26 cellular contexts compared by ENCODE assay signal in the genomic region with DNA sequence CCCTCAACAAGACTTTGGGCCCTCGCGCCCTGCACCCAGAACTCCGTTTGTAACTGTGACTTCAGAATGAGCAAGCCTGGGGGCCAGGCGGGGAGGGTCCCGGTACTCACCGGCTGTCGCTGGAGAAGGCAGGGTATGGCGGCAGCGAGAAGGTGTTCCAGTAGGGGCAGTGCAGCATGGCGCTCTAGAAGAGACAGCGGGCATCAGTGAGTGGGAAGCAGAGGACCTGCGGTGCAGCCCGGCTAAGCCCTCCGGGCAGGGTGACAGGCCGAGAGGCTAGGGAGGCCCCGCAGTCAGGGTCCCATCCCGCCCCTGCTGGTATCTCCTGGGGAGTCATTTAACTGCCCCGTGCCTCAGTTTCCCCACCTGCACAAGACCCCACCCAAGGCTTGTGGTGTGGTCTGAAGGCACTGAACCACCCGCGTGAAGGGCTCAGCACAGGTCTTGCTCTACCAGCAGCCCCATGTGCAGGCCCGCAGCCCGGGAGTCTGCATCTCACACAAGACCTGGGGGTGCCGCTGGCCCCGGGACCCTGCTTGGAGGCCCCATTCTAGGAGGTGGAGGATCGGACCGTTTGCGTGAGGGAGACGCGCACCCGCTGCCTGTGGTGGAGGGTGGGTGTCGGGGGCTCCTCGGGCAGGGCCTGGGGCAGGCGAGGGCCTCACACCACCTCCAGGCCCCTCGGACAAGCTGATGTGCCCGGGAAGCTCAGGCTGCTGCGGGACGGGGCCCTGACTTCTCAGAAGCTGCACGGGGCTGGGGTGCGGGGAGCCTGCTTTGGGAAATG. TPM values are rescaled to one million over a fixed set of nuclear protein-coding genes. Genes with fewer than 3 reads are reported as not detected.
DNase-seq lines count a peak whose midpoint lies in the region; ATAC-seq, FAIRE-seq and TF ChIP-seq lines count a peak whose summit lies in the region.
"Had no signal": no experiment of that assay in that cellular context is flagged by ENCODE, and none has a peak within 500 bp of the region (broad histone marks: within the 10 kb centered on the region; RNA-seq: fewer than 3 reads in every experiment).

No MANE protein-coding gene starts in this region.

- ATAC-seq in upper lobe of left lung (ENCODE audit: low FRiP score in 2 of 2), result no peak
- ATAC-seq: GM12878, HCT116 had no signal

- H3K36me3 Mint-ChIP-seq in endodermal cell (ENCODE audit: low read depth) (peaks cover 26% of the 10 kb centered on the region), mesothelial cell of epicardium (peaks cover 11% of the 10 kb centered on the region)

- H3K27me3 Mint-ChIP-seq in endodermal cell (ENCODE audit: insufficient read depth) (no peaks in the 10 kb centered on the region), mesothelial cell of epicardium (ENCODE audit: low read depth) (no peaks in the 10 kb centered on the region)
- H3K27me3 Mint-ChIP-seq: B cell; CD8-positive, alpha-beta memory T cell had no signal

- H3K4me1 Mint-ChIP-seq in endodermal cell (no peaks in the 10 kb centered on the region), mesothelial cell of epicardium (no peaks in the 10 kb centered on the region)
- H3K4me1 Mint-ChIP-seq: B cell had no signal

- no peak overlapping the region for H3K4me3 Mint-ChIP-seq in endodermal cell
- H3K4me3 Mint-ChIP-seq in mesothelial cell of epicardium, result no peak overlapping the region
- H3K4me3 Mint-ChIP-seq: B cell; CD8-positive, alpha-beta memory T cell had no signal

- H3K36me3 ChIP-seq in endodermal cell (ENCODE audit: control insufficient read depth, insufficient read depth, low read length) (peaks cover 16% of the 10 kb centered on the region), upper lobe of left lung (peaks cover 5 to 73% (median 54%) of the 10 kb centered on the region in 4 donors)

- H3K27ac Mint-ChIP-seq in endodermal cell, result no peak overlapping the region
- peak overlapping the region; percentile 4 for H3K27ac Mint-ChIP-seq in mesothelial cell of epicardium
- H3K27ac Mint-ChIP-seq: B cell had no signal

- H3K9me3 ChIP-seq in endodermal cell (ENCODE audit: control insufficient read depth, low read length) (no peaks in the 10 kb centered on the region), upper lobe of left lung (no peaks in the 10 kb centered on the region)
- H3K9me3 ChIP-seq: Peyer's patch had no signal

- H3K9me3 Mint-ChIP-seq in endodermal cell, result no peaks in the 10 kb centered on the region
- no peaks in the 10 kb centered on the region for H3K9me3 Mint-ChIP-seq in mesothelial cell of epicardium
- H3K9me3 Mint-ChIP-seq: CD8-positive, alpha-beta memory T cell had no signal

- TF ChIP-seq CTCF in RWPE1 (conservative IDR thresholded peaks at IDR 0.05; ENCODE audit: low read depth) (no peak), endodermal cell (conservative IDR thresholded peaks at IDR 0.05) (peak; percentile 11), mesothelial cell of epicardium (IDR thresholded peaks at IDR 0.05; ENCODE audit: unreplicated experiment) (no peak), upper lobe of left lung (IDR thresholded peaks at IDR 0.05) (no peak)

- 93% methylated on average over 28 to 39 of the region's 39 CpGs for WGBS in endodermal cell (ENCODE audit: insufficient coverage in 1 of 2, insufficient read length in 1 of 2), 2 experiments
- 96 to 97% methylated on average over 18 to 32 of the region's 39 CpGs for WGBS in upper lobe of left lung, 2 donors

- DNase-seq in RWPE1 (ENCODE audit: low spot score) (no peak), endodermal cell (no peak), mesothelial cell of epicardium (ENCODE audit: low spot score in 2 of 2, unreplicated experiment in 2 of 2) (no peak), upper lobe of left lung (peak in 1 of 2 donors; percentile 75), substantia nigra (lab: John Stamatoyannopoulos, UW) (no peak), NCI-H1105 treated with DMSO at 0.1 percent for 48 hours (lab: John Stamatoyannopoulos, UW) (no peak), GM12892 (ENCODE audit: insufficient read length) (no peak), globus pallidus (ENCODE audit: low spot score) (no peak)
- DNase-seq: CD8-positive, alpha-beta memory T cell; DMS 273 treated with DMSO at 0.1 percent for 48 hours; DMS79; EL; GDM1; GOT3; KBM-7; MV-4-11; NCI-H1694; NCI-H2029 treated with DMSO at 0.1 percent for 48 hours; NCI-H526 treated with DMSO at 0.1 percent for 48 hours; Peyer's patch; SIG-M5 had no signal

- TF ChIP-seq EP300 in upper lobe of left lung (IDR thresholded peaks at IDR 0.05), result no peak

- POLR2A ChIA-PET in RWPE1 (lab: Yijun Ruan, JAX; ENCODE audit: low non-redundant PET), result no interaction called here

- TF ChIP-seq POLR2A in upper lobe of left lung (IDR thresholded peaks at IDR 0.05) (no peak), GM12892 (IDR thresholded peaks at IDR 0.05; ENCODE audit: low read depth, low read length) (no peak)

- H3K27me3 ChIP-seq in endodermal cell (ENCODE audit: control insufficient read depth, insufficient read depth, low read length, poor library complexity, severe bottlenecking) (no peaks in the 10 kb centered on the region), upper lobe of left lung (no peaks in the 10 kb centered on the region)
- H3K27me3 ChIP-seq: Peyer's patch had no signal

- H3K9ac ChIP-seq in endodermal cell (ENCODE audit: extremely low read depth, low read length, poor library complexity, severe bottlenecking), result no peak overlapping the region

- H3K4me1 ChIP-seq in endodermal cell (ENCODE audit: control insufficient read depth, insufficient read depth, low read length), result no peaks in the 10 kb centered on the region
- H3K4me1 ChIP-seq in upper lobe of left lung, result peaks cover 48 to 62% (median 52%) of the 10 kb centered on the region in 4 donors

- FAIRE-seq in GM12892 (lab: Jason Lieb, UNC), result no peak
- FAIRE-seq: GM12878 had no signal

- H3K4me3 ChIP-seq in endodermal cell (ENCODE audit: low read length), result no peak overlapping the region
- H3K4me3 ChIP-seq in upper lobe of left lung, result no peak overlapping the region
- H3K4me3 ChIP-seq: GM12878, Peyer's patch, SK-N-MC had no signal

- CTCF ChIA-PET in RWPE1 (lab: Yijun Ruan, JAX), result no interaction called here

- H3K27ac ChIP-seq in RWPE1 (peak overlapping the region; percentile 3; the same call in 1 of the 2 replicates), endodermal cell (ENCODE audit: low read depth, low read length) (no peak overlapping the region), upper lobe of left lung (peak overlapping the region in 3 of 4 donors; percentile 86 to 98 (median 96)), substantia nigra (ENCODE audit: low read depth, low read length, poor library complexity, severe bottlenecking) (no peak overlapping the region)
- H3K27ac ChIP-seq: C4-2B, Peyer's patch, SK-N-MC had no signal

RNA-seq across cellular contexts. Expression of a gene that starts 24.6 kb away (rescaled TPM):
- total RNA-seq in endodermal cell, result 10 to 100 TPM; 43.3 to 50.4 TPM
- polyA plus RNA-seq in endodermal cell (2013, experiment 1 of 2), result 17.7 TPM
- polyA plus RNA-seq in endodermal cell (2013, experiment 2 of 2), result 17.6 TPM
- 48.5 to 56.1 TPM (median 53.0 TPM) in 3 replicates for total RNA-seq in mesothelial cell of epicardium
- total RNA-seq in upper lobe of left lung, result 100 to 1,000 TPM in 4 of 6 donors, 10 to 100 TPM in 2; 44.8 to 159 (median 106) TPM
- 6.4 TPM for polyA plus RNA-seq in GM12892 (2012; ENCODE audit: missing spikeins)

RNA-seq across cellular contexts. Expression of a gene that starts 45.7 kb away (rescaled TPM):
- total RNA-seq in endodermal cell (100 to 1,000 TPM; 331 to 449 TPM), mesothelial cell of epicardium (190 to 208 TPM (median 201 TPM) in 3 replicates), upper lobe of left lung (100 to 1,000 TPM; 370 to 717 (median 484) TPM)
- polyA plus RNA-seq in endodermal cell (2013, experiment 1 of 2), result 418 TPM
- polyA plus RNA-seq in endodermal cell (2013, experiment 2 of 2), result 416 TPM
- polyA plus RNA-seq in GM12892 (2012; ENCODE audit: missing spikeins), result 359 TPM

RNA-seq across cellular contexts. Expression of a gene that starts 54.3 kb away (rescaled TPM):
- total RNA-seq in endodermal cell (100 to 1,000 TPM; 225 to 254 TPM), mesothelial cell of epicardium (137 to 145 TPM (median 143 TPM) in 3 replicates), upper lobe of left lung (100 to 1,000 TPM in 4 of 6 donors, 10 to 100 TPM in 2; 50.0 to 176 (median 103) TPM)
- 192 TPM for polyA plus RNA-seq in endodermal cell (2013, experiment 1 of 2)
- polyA plus RNA-seq in endodermal cell (2013, experiment 2 of 2), result 174 TPM
- 87.9 TPM for polyA plus RNA-seq in GM12892 (2012; ENCODE audit: missing spikeins)

RNA-seq across cellular contexts. Expression of a gene that starts 56.1 kb away (rescaled TPM):
- total RNA-seq in endodermal cell (10 to 100 TPM; 78.8 to 81.4 TPM), mesothelial cell of epicardium (71.7 to 73.0 TPM (median 71.8 TPM) in 3 replicates), upper lobe of left lung (100 to 1,000 TPM in 1 of 6 donors, 10 to 100 TPM in 5; 50.2 to 168 (median 63.2) TPM)
- polyA plus RNA-seq in endodermal cell (2013, experiment 1 of 2), result 44.7 TPM
- 46.8 TPM for polyA plus RNA-seq in endodermal cell (2013, experiment 2 of 2)
- polyA plus RNA-seq in GM12892 (2012; ENCODE audit: missing spikeins), result 13.8 TPM

Comparison
In these comparisons a context has a peak if more than half of its experiments do, and no peak if none do; other contexts are left out.
1. H3K27ac ChIP-seq: peak in RWPE1 (single experiment) and upper lobe of left lung (3 of 4); none in endodermal cell (single experiment) and substantia nigra (single experiment).